In the genomic region with DNA sequence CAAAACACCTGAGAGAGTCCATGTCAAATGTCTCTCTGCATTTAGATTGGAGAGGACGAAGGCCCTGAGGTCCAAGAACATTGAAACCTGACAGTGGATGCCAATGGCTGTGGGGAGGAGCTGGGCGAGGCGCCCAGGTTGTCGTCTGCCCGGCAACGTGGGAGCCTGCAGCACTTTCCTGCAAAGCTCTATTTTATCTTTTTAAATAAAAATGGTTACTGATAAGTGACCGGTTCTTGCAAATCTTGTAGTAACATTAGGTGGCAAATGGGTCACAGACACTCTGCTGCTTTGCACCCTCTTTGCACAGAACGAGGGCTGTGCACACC, we compare ENCODE assay signal across 18 cellular contexts. TPM values are rescaled to one million over a fixed set of nuclear protein-coding genes. Genes with fewer than 3 reads are reported as not detected.
DNase-seq lines count a peak whose midpoint lies in the region; ATAC-seq, FAIRE-seq and TF ChIP-seq lines count a peak whose summit lies in the region.
"Had no signal": no experiment of that assay in that cellular context is flagged by ENCODE, and none has a peak within 500 bp of the region (broad histone marks: within the 10 kb centered on the region; RNA-seq: fewer than 3 reads in every experiment).

No MANE protein-coding gene starts in this region.

- no peak for TF ChIP-seq CTCF in neural crest cell (conservative IDR thresholded peaks at IDR 0.05)
- TF ChIP-seq CTCF in chondrocyte (IDR thresholded peaks at IDR 0.05), result no peak
- TF ChIP-seq CTCF in pancreas (IDR thresholded peaks at IDR 0.05), result no peak

- in situ Hi-C loops in G401 (cut with HindIII; ENCODE audit: low sequenced_read_pairs), result no loop called here

- ATAC-seq in T-helper 17 cell, result no peak
- peak; percentile 39 for ATAC-seq in left lobe of liver
- no peak for ATAC-seq in HG02588 (IDR thresholded peaks at IDR 0.05; ENCODE audit: unreplicated experiment)
- ATAC-seq in pancreas, result no peak
- ATAC-seq: A549; CD8-positive, alpha-beta T cell; GM23338 had no signal

- no peak overlapping the region for H3K4me3 ChIP-seq in pancreas
- H3K4me3 ChIP-seq: A549, GM23338 had no signal

- WGBS in pancreas, 2 donors, result 49 to 55% methylated on average over 8 of the region's 8 CpGs

- H3K27ac Mint-ChIP-seq in T-helper 17 cell (no peak overlapping the region), neural crest cell (ENCODE audit: unreplicated experiment) (no peak overlapping the region), chondrocyte (ENCODE audit: unreplicated experiment) (no peak overlapping the region)
- H3K27ac Mint-ChIP-seq: CD8-positive, alpha-beta T cell; GM23338 had no signal

- no peak overlapping the region for H3K27ac ChIP-seq in pancreas
- H3K27ac ChIP-seq: A549 had no signal

- no peak for FAIRE-seq in pancreas (lab: Jason Lieb, UNC)
- FAIRE-seq: A549, D721Med, GM12891 had no signal

- H3K4me1 ChIP-seq in pancreas, result peaks cover 0 to 14% (median 0%) of the 10 kb centered on the region in 3 donors

- no peaks in the 10 kb centered on the region for H3K9me3 Mint-ChIP-seq in neural crest cell
- no peaks in the 10 kb centered on the region for H3K9me3 Mint-ChIP-seq in chondrocyte (ENCODE audit: low read depth)
- H3K9me3 Mint-ChIP-seq: CD14-positive monocyte; CD8-positive, alpha-beta T cell; GM23338 had no signal

- peaks cover 7% of the 10 kb centered on the region for H3K27me3 Mint-ChIP-seq in T-helper 17 cell
- H3K27me3 Mint-ChIP-seq in neural crest cell (ENCODE audit: low read depth), result no peaks in the 10 kb centered on the region
- no peaks in the 10 kb centered on the region for H3K27me3 Mint-ChIP-seq in chondrocyte (ENCODE audit: low read depth)

- no peaks in the 10 kb centered on the region for H3K36me3 ChIP-seq in pancreas

- no peaks in the 10 kb centered on the region for H3K27me3 ChIP-seq in pancreas

- intact Hi-C loops in pancreas (cut with DNase I), result no loop called here

- no peaks in the 10 kb centered on the region for H3K36me3 Mint-ChIP-seq in T-helper 17 cell (ENCODE audit: low read depth)
- peaks cover 6% of the 10 kb centered on the region for H3K36me3 Mint-ChIP-seq in neural crest cell (ENCODE audit: low read depth)
- no peaks in the 10 kb centered on the region for H3K36me3 Mint-ChIP-seq in chondrocyte (ENCODE audit: low read depth)
- H3K36me3 Mint-ChIP-seq: CD8-positive, alpha-beta T cell had no signal

- H3K9me3 ChIP-seq in T-helper 17 cell (ENCODE audit: control insufficient read depth, low read length, poor library complexity, severe bottlenecking), result no peaks in the 10 kb centered on the region
- H3K9me3 ChIP-seq in pancreas, result no peaks in the 10 kb centered on the region
- H3K9me3 ChIP-seq: A549 had no signal

- peak overlapping the region; percentile 31 for H3K4me3 Mint-ChIP-seq in T-helper 17 cell
- peak overlapping the region; percentile 73 for H3K4me3 Mint-ChIP-seq in neural crest cell
- no peak overlapping the region for H3K4me3 Mint-ChIP-seq in chondrocyte (ENCODE audit: unreplicated experiment)
- H3K4me3 Mint-ChIP-seq: CD14-positive monocyte; CD8-positive, alpha-beta T cell; GM23338 had no signal

- H3K4me1 Mint-ChIP-seq in T-helper 17 cell (peaks cover 12% of the 10 kb centered on the region), neural crest cell (peaks cover 13% of the 10 kb centered on the region), chondrocyte (ENCODE audit: low read depth) (peaks cover 29% of the 10 kb centered on the region)

- DNase-seq in G401 (ENCODE audit: low spot score) (peak; percentile 84), T-helper 17 cell (no peak), left lobe of liver (ENCODE audit: low spot score) (peak; percentile 79), neural crest cell (ENCODE audit: low read depth, low spot score) (no peak), ecto neural progenitor cell (ENCODE audit: low spot score) (no peak), chondrocyte (ENCODE audit: low spot score) (no peak), pancreas (no peak)
- DNase-seq: CD8-positive, alpha-beta T cell; COR-L47; DMS53; H7; IMR-90 had no signal

RNA-seq across cellular contexts. Expression of a gene that starts 19.5 kb away (rescaled TPM):
- total RNA-seq in G401 (2014; rRNA removed; shearing (Covaris generic)), result 17.8 and 43.1 TPM in 2 replicates
- total RNA-seq in T-helper 17 cell (10 to 100 TPM; 16.6 to 20.0 TPM), left lobe of liver (0.65 TPM), neural crest cell (65.4 and 67.9 TPM in 2 replicates), chondrocyte (3.6 to 8.1 TPM (median 3.6 TPM) in 3 replicates), pancreas (1 to 10 TPM; 1.7 to 3.7 (median 2.0) TPM)
- 1 to 10 TPM; 2.1 to 2.6 TPM for polyA plus RNA-seq in pancreas

RNA-seq across cellular contexts. Expression of a gene that starts 20.1 kb away (rescaled TPM):
- 30.3 and 63.2 TPM in 2 replicates for total RNA-seq in G401 (2014; rRNA removed; shearing (Covaris generic))
- 10 to 100 TPM; 41.8 to 60.6 TPM for total RNA-seq in T-helper 17 cell
- 64.2 TPM for total RNA-seq in left lobe of liver
- total RNA-seq in neural crest cell, result 39.8 and 42.6 TPM in 2 replicates
- total RNA-seq in chondrocyte, result 51.5 to 60.0 TPM (median 52.9 TPM) in 3 replicates
- total RNA-seq in pancreas, result 10 to 100 TPM; 25.8 to 32.1 (median 29.6) TPM
- polyA plus RNA-seq in pancreas, result 10 to 100 TPM in 1 of 2 donors, 1 to 10 TPM in 1; 9.8 to 35.2 TPM

RNA-seq across cellular contexts. Expression of a gene that starts 54.5 kb away (rescaled TPM):
- total RNA-seq in G401 (2014; rRNA removed; shearing (Covaris generic)), result 8.6 and 11.5 TPM in 2 replicates
- 1 to 10 TPM; 5.8 to 5.9 TPM for total RNA-seq in T-helper 17 cell
- 0.50 TPM for total RNA-seq in left lobe of liver
- total RNA-seq in neural crest cell, result 5.7 and 6.4 TPM in 2 replicates
- 3.9 to 7.6 TPM (median 3.9 TPM) in 3 replicates for total RNA-seq in chondrocyte
- total RNA-seq in pancreas, result 1 to 10 TPM; 1.2 to 2.1 (median 1.9) TPM
- 1 to 10 TPM; 2.5 to 5.1 TPM for polyA plus RNA-seq in pancreas

Comparison
In these comparisons a context has a peak if more than half of its experiments do, and no peak if none do; other contexts are left out.
1. DNase-seq: peak in G401 (single experiment) and left lobe of liver (single experiment); none in T-helper 17 cell (0 of 3), neural crest cell (single experiment), ecto neural progenitor cell (single experiment), chondrocyte (single experiment) and pancreas (0 of 6).